ENCODE assay signal across 23 cellular contexts in the genomic region with DNA sequence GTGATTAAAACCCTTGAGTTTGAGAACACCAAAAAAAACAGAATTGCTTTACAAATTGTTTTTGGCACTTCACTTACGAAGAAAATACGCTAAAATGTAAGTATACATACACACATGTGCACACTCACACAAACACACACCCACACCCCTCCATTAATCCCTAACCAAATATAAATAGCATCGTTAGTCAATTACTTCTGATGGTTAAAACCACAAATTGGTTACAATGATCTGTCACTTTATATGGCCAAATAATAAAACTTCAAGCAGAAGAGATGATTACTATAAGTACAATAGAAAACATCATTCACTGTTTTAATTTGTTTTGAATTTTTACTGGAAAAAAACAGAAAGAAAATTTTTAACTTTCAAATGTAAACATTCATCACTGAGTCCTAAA.
A peak's percentile ranks its signal among the peaks of the same experiment; 100 is the strongest.
DNase-seq lines count a peak whose midpoint lies in the region; ATAC-seq, FAIRE-seq and TF ChIP-seq lines count a peak whose summit lies in the region.
"Had no signal": no experiment of that assay in that cellular context is flagged by ENCODE, and none has a peak within 500 bp of the region (broad histone marks: within the 10 kb centered on the region; RNA-seq: fewer than 3 reads in every experiment).

No MANE protein-coding gene starts in this region.

- no peaks in the 10 kb centered on the region for H3K36me3 ChIP-seq in fibroblast of lung (ENCODE audit: control insufficient read depth, insufficient read depth, low read length)

- peaks cover 4% of the 10 kb centered on the region for H3K79me2 ChIP-seq in fibroblast of lung (ENCODE audit: control insufficient read depth, insufficient read depth, low read length)

- no peaks in the 10 kb centered on the region for H3K27me3 ChIP-seq in fibroblast of lung (ENCODE audit: control insufficient read depth, insufficient read depth, low read length)
- H3K27me3 ChIP-seq: SJCRH30 had no signal

- peaks cover 5% of the 10 kb centered on the region for H3K4me1 ChIP-seq in fibroblast of lung (ENCODE audit: control insufficient read depth, extremely low read depth, insufficient read depth, low read length)

- no peak overlapping the region for H3K9ac ChIP-seq in fibroblast of lung (ENCODE audit: insufficient read depth, low read length)

- H2AFZ ChIP-seq in fibroblast of lung (ENCODE audit: low read length) = no peak overlapping the region

- no peak overlapping the region for H3K4me3 ChIP-seq in fibroblast of lung (replicated peaks in 1 of 4; ENCODE audit: control extremely low read depth in 1 of 4, insufficient read depth in 1 of 4, low read depth in 3 of 4, low read length in 4 of 4)
- H3K4me3 ChIP-seq: GM12878, SJCRH30 had no signal

- no peak for ATAC-seq in HG03439 (IDR thresholded peaks at IDR 0.05; ENCODE audit: unreplicated experiment)
- ATAC-seq: GM12878, Right ventricle myocardium inferior, T-cell had no signal

- H3K27ac ChIP-seq in fibroblast of lung (ENCODE audit: insufficient read depth, low read length) = no peak overlapping the region
- H3K27ac ChIP-seq: SJCRH30 had no signal

- TF ChIP-seq CTCF in fibroblast of lung (conservative IDR thresholded peaks at IDR 0.05 in 1 of 2, IDR thresholded peaks at IDR 0.05 in 1 of 2; ENCODE audit: low read depth in 1 of 2, low read length in 2 of 2) = no peak

- no peaks in the 10 kb centered on the region for H3K9me3 ChIP-seq in fibroblast of lung (ENCODE audit: control insufficient read depth, insufficient read depth, low read depth, low read length)
- H3K9me3 ChIP-seq: SJCRH30 had no signal

- DNase-seq in GM19239 (ENCODE audit: insufficient read length, low spot score) (no peak), OCI-M1 (lab: John Stamatoyannopoulos, UW) (peak; percentile 37), fibroblast of lung (ENCODE audit: low read depth in 2 of 2) (no peak), NCI-H1092 (lab: John Stamatoyannopoulos, UW) (no peak), NCI-H226 (no peak)
- DNase-seq in activated CD4-positive, alpha-beta T cell treated with anti-CD3 and anti-CD28 coated beads, Interleukin-2, amount 50 U/mL, for 1 hour = no peak
- DNase-seq: CD4-positive, alpha-beta memory T cell; COR-L47; DMS79; EL; GDM1; NCI-H1092 treated with DMSO at 0.1 percent for 48 hours; NCI-H1436; NCI-H187; NCI-H2107; NCI-H524 treated with DMSO at 0.1 percent for 48 hours; SJCRH30; T-cell had no signal

- FAIRE-seq in GM19239 (lab: Jason Lieb, UNC) = peak; percentile 35
- FAIRE-seq: A204.1, GM12878, H54 had no signal

- H4K20me1 ChIP-seq in fibroblast of lung (ENCODE audit: control insufficient read depth, extremely low read depth, insufficient read depth, low read length) = no peaks in the 10 kb centered on the region

- H3K4me2 ChIP-seq in fibroblast of lung (ENCODE audit: extremely low read depth, insufficient read depth, low read length) = peak overlapping the region; percentile 15
